In the genomic region with DNA sequence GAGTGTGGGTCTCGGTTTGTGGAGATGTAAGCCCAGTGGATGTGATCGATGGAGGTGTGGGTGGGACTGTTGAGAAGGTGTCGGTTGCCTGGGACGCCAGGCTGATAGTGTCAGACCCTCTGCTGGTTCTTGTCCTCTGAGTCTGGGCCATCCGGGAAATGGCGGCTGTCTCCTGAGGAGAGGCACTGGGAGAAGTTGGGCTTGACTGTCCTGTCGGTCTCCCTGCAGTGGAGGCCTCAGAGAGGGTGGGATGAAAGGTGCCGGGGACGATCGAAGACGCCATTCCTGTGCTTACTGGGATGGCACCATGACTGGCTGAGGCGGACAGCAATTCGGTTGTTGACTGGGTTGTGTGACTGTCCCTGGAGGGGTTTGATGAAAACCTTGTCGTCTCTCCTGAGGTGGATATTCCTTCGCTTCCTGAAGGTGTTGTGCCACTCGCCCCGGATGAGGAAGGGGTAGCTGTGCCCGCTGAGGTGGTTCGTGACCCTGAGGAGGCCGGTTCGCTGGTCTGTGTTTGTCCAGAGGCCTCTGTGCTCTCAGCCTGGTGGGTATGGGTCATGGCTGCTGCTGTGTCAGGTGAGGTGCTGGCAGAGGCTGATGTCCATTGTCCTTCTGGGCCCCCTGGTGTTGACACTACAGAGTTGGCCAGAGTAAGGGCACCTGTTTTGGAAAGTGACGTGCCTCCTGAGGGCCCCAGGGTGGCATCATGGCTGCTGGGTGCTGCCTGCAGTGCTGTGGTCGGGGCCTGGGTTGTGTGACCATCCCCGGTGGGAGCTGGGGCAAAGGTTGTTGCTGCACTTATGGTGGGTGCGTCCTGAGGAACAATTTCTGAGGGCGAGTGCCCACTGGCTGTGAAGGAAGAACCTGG, we compare ENCODE assay signal across 24 cellular contexts. TPM values are rescaled to one million over a fixed set of nuclear protein-coding genes. Genes with fewer than 3 reads are reported as not detected.
DNase-seq lines count a peak whose midpoint lies in the region; ATAC-seq and TF ChIP-seq lines count a peak whose summit lies in the region.
"Had no signal": no experiment of that assay in that cellular context is flagged by ENCODE, and none has a peak within 500 bp of the region (broad histone marks: within the 10 kb centered on the region; RNA-seq: fewer than 3 reads in every experiment).

No MANE protein-coding gene starts in this region.

- H3K4ac ChIP-seq in neuronal stem cell (ENCODE audit: low read length) = no peak overlapping the region

- peaks cover 41% of the 10 kb centered on the region for H3K4me1 Mint-ChIP-seq in activated CD4-positive, alpha-beta T cell treated with anti-CD3 and anti-CD28 coated beads for 36 hours
- peaks cover 53 to 59% of the 10 kb centered on the region in 2 donors for H3K4me1 Mint-ChIP-seq in effector memory CD8-positive, alpha-beta T cell (ENCODE audit: low read depth in 2 of 2)
- H3K4me1 Mint-ChIP-seq in osteocyte (ENCODE audit: unreplicated experiment) = no peaks in the 10 kb centered on the region
- H3K4me1 Mint-ChIP-seq: H9, nephron had no signal

- H3K27me3 Mint-ChIP-seq in activated CD4-positive, alpha-beta T cell treated with anti-CD3 and anti-CD28 coated beads for 36 hours = no peaks in the 10 kb centered on the region
- peaks cover 0 to 6% of the 10 kb centered on the region in 2 donors for H3K27me3 Mint-ChIP-seq in effector memory CD8-positive, alpha-beta T cell
- peaks cover 22% of the 10 kb centered on the region for H3K27me3 Mint-ChIP-seq in osteocyte (ENCODE audit: unreplicated experiment)

- H3K14ac ChIP-seq in neuronal stem cell (ENCODE audit: low read length) = peak overlapping the region; percentile 61

- peaks cover 26% of the 10 kb centered on the region for H3K9me3 Mint-ChIP-seq in activated CD4-positive, alpha-beta T cell treated with anti-CD3 and anti-CD28 coated beads for 36 hours (ENCODE audit: low read depth)
- peaks cover 29 to 38% of the 10 kb centered on the region in 2 donors for H3K9me3 Mint-ChIP-seq in effector memory CD8-positive, alpha-beta T cell
- peaks cover 27% of the 10 kb centered on the region for H3K9me3 Mint-ChIP-seq in osteocyte (ENCODE audit: unreplicated experiment)

- peak overlapping the region; percentile 27 for H3K27ac ChIP-seq in KOPT-K1 (ENCODE audit: low read depth, low read length, poor library complexity, severe bottlenecking)
- no peak overlapping the region for H3K27ac ChIP-seq in neuronal stem cell (replicated peaks; ENCODE audit: low read length)
- H3K27ac ChIP-seq: epithelial cell of prostate, gastroesophageal sphincter, SK-N-MC, upper lobe of left lung had no signal

- H3K79me1 ChIP-seq in neuronal stem cell (ENCODE audit: low read depth, low read length) = no peaks in the 10 kb centered on the region

- DNase-seq in activated CD4-positive, alpha-beta T cell treated with anti-CD3 and anti-CD28 coated beads for 36 hours = no peak
- DNase-seq in activated CD4-positive, alpha-beta T cell treated with anti-CD3 and anti-CD28 coated beads, Interleukin-2, amount 50 U/mL, for 4 hours = no peak
- no peak for DNase-seq in effector memory CD8-positive, alpha-beta T cell
- DNase-seq in neuronal stem cell (ENCODE audit: low spot score) (no peak), osteocyte (ENCODE audit: extremely low spot score, unreplicated experiment) (no peak), iPS-NIHi7 (ENCODE audit: extremely low spot score) (no peak)
- DNase-seq: C1 segment of cervical spinal cord; cortex of kidney; DMS79 treated with DMSO at 0.1 percent for 48 hours; H9; Kasumi-1; NCI-H1105; OCI-M1; stimulated activated CD4-positive, alpha-beta T cell treated with anti-CD3 and anti-CD28 coated beads, Interleukin-15, amount 100 ng/mL, for 24 hours; stimulated activated naive CD4-positive, alpha-beta T cell treated with Interleukin-2 at 50 U/mL for 16 hours had no signal

- no peak overlapping the region for H2BK15ac ChIP-seq in neuronal stem cell (ENCODE audit: low read length)

- peak overlapping the region; percentile 82 for H3K27ac Mint-ChIP-seq in activated CD4-positive, alpha-beta T cell treated with anti-CD3 and anti-CD28 coated beads for 36 hours
- H3K27ac Mint-ChIP-seq in effector memory CD8-positive, alpha-beta T cell = peak overlapping the region; percentile 82
- no peak overlapping the region for H3K27ac Mint-ChIP-seq in osteocyte (ENCODE audit: unreplicated experiment)
- H3K27ac Mint-ChIP-seq: H9, nephron had no signal

- H2BK120ac ChIP-seq in neuronal stem cell (ENCODE audit: low read depth, low read length) = peak overlapping the region; percentile 26

- H4K8ac ChIP-seq in neuronal stem cell (ENCODE audit: low read depth, low read length) = no peak overlapping the region

- TF ChIP-seq CTCF in osteocyte (IDR thresholded peaks at IDR 0.05) = no peak

- H3K18ac ChIP-seq in neuronal stem cell (ENCODE audit: low read length) = peak overlapping the region; percentile 52

- no peak overlapping the region for H3K23ac ChIP-seq in neuronal stem cell (ENCODE audit: low read depth, low read length, poor library complexity)

- no CpG with 5 or more reads among the region's 26 CpGs for WGBS in neuronal stem cell (ENCODE audit: extremely low coverage in 2 of 2, insufficient read length in 2 of 2, insufficient replicate concordance in 1 of 2), 2 donors

- no peaks in the 10 kb centered on the region for H3K9me3 ChIP-seq in KOPT-K1 (ENCODE audit: insufficient read depth, low read length, poor library complexity, severe bottlenecking)
- H3K9me3 ChIP-seq in neuronal stem cell (replicated peaks in 1 of 2; ENCODE audit: control insufficient read depth in 2 of 2, insufficient read depth in 1 of 2, low read depth in 1 of 2, low read length in 2 of 2) = peaks cover 0 to 6% of the 10 kb centered on the region in 2 donors
- H3K9me3 ChIP-seq: upper lobe of left lung had no signal

- peak overlapping the region; percentile 65 for H2AK5ac ChIP-seq in neuronal stem cell (ENCODE audit: low read depth, low read length)

- no peaks in the 10 kb centered on the region for H3K27me3 ChIP-seq in neuronal stem cell (ENCODE audit: control insufficient read depth in 3 of 3, insufficient read depth in 3 of 3, low read depth in 1 of 3, low read length in 3 of 3)
- H3K27me3 ChIP-seq: upper lobe of left lung had no signal

- H3K4me3 Mint-ChIP-seq in activated CD4-positive, alpha-beta T cell treated with anti-CD3 and anti-CD28 coated beads for 36 hours = peak overlapping the region; percentile 11
- peak overlapping the region; percentile 53 to 62 for H3K4me3 Mint-ChIP-seq in effector memory CD8-positive, alpha-beta T cell
- H3K4me3 Mint-ChIP-seq in osteocyte (ENCODE audit: unreplicated experiment) = no peak overlapping the region
- H3K4me3 Mint-ChIP-seq: H9, nephron had no signal

- H4K91ac ChIP-seq in neuronal stem cell (ENCODE audit: low read depth, low read length, poor library complexity) = no peak overlapping the region

- CTCF ChIA-PET in activated CD4-positive, alpha-beta T cell treated with anti-CD3 and anti-CD28 coated beads for 36 hours (lab: Charles Lee) = no interaction called here

- H2BK12ac ChIP-seq in neuronal stem cell (ENCODE audit: low read length) = peak overlapping the region; percentile 60

- H3K9ac ChIP-seq in neuronal stem cell (ENCODE audit: low read depth, low read length, poor library complexity) = peak overlapping the region; percentile 12

- H2BK5ac ChIP-seq in neuronal stem cell (ENCODE audit: low read length) = no peak overlapping the region

- POLR2A ChIA-PET in activated CD4-positive, alpha-beta T cell treated with anti-CD3 and anti-CD28 coated beads for 36 hours (lab: Charles Lee) = no interaction called here

- H3K36me3 ChIP-seq in KOPT-K1 (ENCODE audit: insufficient read depth, low read length) (no peaks in the 10 kb centered on the region), neuronal stem cell (replicated peaks in 1 of 2; ENCODE audit: control insufficient read depth in 2 of 2, insufficient read depth in 2 of 2, low read length in 2 of 2) (no peaks in the 10 kb centered on the region)
- H3K36me3 ChIP-seq: gastroesophageal sphincter, upper lobe of left lung had no signal

- intact Hi-C loops in activated CD4-positive, alpha-beta T cell treated with anti-CD3 and anti-CD28 coated beads for 36 hours (cut with DNase I, micrococcal nuclease) = no loop called here

- no peak overlapping the region for H3K4me2 ChIP-seq in neuronal stem cell (ENCODE audit: insufficient read depth, low read length, poor library complexity, severe bottlenecking)

- no peak overlapping the region for H3K4me3 ChIP-seq in neuronal stem cell (ENCODE audit: low read length in 2 of 2)
- H3K4me3 ChIP-seq: gastroesophageal sphincter, SK-N-MC, upper lobe of left lung had no signal

- ATAC-seq in activated CD4-positive, alpha-beta T cell treated with anti-CD3 and anti-CD28 coated beads for 36 hours = no peak
- no peak for ATAC-seq in effector memory CD8-positive, alpha-beta T cell (replicated peaks)
- no peak for ATAC-seq in GM21360 (IDR thresholded peaks at IDR 0.05; ENCODE audit: unreplicated experiment)
- ATAC-seq: gastroesophageal sphincter had no signal

- H3K4me1 ChIP-seq in neuronal stem cell (ENCODE audit: control insufficient read depth in 2 of 2, insufficient read depth in 1 of 2, low read depth in 1 of 2, low read length in 2 of 2) = no peaks in the 10 kb centered on the region
- H3K4me1 ChIP-seq: gastroesophageal sphincter, upper lobe of left lung had no signal

- peaks cover 17% of the 10 kb centered on the region for H3K36me3 Mint-ChIP-seq in activated CD4-positive, alpha-beta T cell treated with anti-CD3 and anti-CD28 coated beads for 36 hours (ENCODE audit: low read depth)
- H3K36me3 Mint-ChIP-seq in effector memory CD8-positive, alpha-beta T cell (ENCODE audit: insufficient read depth) = peaks cover 27% of the 10 kb centered on the region
- H3K36me3 Mint-ChIP-seq in osteocyte (ENCODE audit: unreplicated experiment) = no peaks in the 10 kb centered on the region

- no peak overlapping the region for H2AFZ ChIP-seq in neuronal stem cell (ENCODE audit: low read length)

RNA-seq across cellular contexts. Expression of a gene that starts 22.8 kb away (rescaled TPM):
- total RNA-seq in activated CD4-positive, alpha-beta T cell treated with anti-CD3 and anti-CD28 coated beads for 36 hours = under 1 TPM; 0.09 to 0.14 TPM
- 0.03 TPM for polyA plus RNA-seq in neuronal stem cell (2013, experiment 1 of 2)
- not detected for polyA plus RNA-seq in neuronal stem cell (2013, experiment 2 of 2)
- not detected in 2 replicates for total RNA-seq in osteocyte
- total RNA-seq: A172, lower leg skin had no signal
